ENCODE assay signal across 31 cellular contexts in the genomic region with DNA sequence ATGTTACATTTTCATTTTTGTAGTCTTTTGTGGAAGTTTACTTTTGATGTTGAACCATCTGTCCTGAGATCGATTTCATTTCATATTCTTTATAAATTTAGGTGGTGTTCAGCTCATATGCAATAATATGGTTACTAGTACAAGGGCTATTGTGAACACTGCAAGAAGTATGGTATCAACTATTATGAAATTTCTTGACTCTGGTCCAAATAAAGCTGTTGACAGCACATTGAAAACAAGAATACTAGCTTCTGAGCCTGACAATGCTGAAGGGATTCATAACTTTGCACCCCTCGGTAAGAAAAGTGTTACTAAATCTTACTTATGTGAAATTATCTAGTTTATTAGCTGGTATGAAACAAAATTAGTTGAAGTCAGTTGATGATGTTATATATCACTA.
"Had no signal": no experiment of that assay in that cellular context is flagged by ENCODE, and none has a peak within 500 bp of the region (broad histone marks: within the 10 kb centered on the region; RNA-seq: fewer than 3 reads in every experiment).

No MANE protein-coding gene starts in this region.

- H3K9me3 Mint-ChIP-seq: activated B cell treated with CpG ODN at 0.5 μM for 24 hours; activated CD4-positive, alpha-beta memory T cell treated with anti-CD3 and anti-CD28 coated beads, Interleukin-2, amount 10 ng/mL, durations not matched to agents 7 days and 5 days; activated CD4-positive, alpha-beta T cell treated with anti-CD3 and anti-CD28 coated beads, Interleukin-2, amount 10 ng/mL, durations not matched to agents 24 days and 14 days; activated T-cell treated with anti-CD3 and anti-CD28 coated beads, Interleukin-2, amount 50 U/mL, for 24 hours; activated T-cell treated with anti-CD3 and anti-CD28 coated beads, Interleukin-2, amount 50 U/mL, for 72 hours; central memory CD8-positive, alpha-beta T cell; effector memory CD8-positive, alpha-beta T cell; T-helper 2 cell treated with Interferon-gamma antibody and Interleukin-4, amounts not matched to agents 5 μg/mL and 100 μg/mL, for 36 hours had no signal

- H3K4me1 Mint-ChIP-seq: activated CD4-positive, alpha-beta memory T cell treated with anti-CD3 and anti-CD28 coated beads, Interleukin-2, amount 10 ng/mL, durations not matched to agents 7 days and 5 days; central memory CD8-positive, alpha-beta T cell had no signal

- H3K27ac Mint-ChIP-seq: activated B cell treated with CpG ODN at 0.5 μM for 24 hours; activated CD4-positive, alpha-beta memory T cell treated with anti-CD3 and anti-CD28 coated beads, Interleukin-2, amount 10 ng/mL, durations not matched to agents 7 days and 5 days; activated CD4-positive, alpha-beta T cell treated with anti-CD3 and anti-CD28 coated beads, Interleukin-2, amount 10 ng/mL, durations not matched to agents 24 days and 14 days; activated naive CD8-positive, alpha-beta T cell; activated T-cell treated with anti-CD3 and anti-CD28 coated beads, Interleukin-2, amount 50 U/mL, for 24 hours; activated T-cell treated with anti-CD3 and anti-CD28 coated beads, Interleukin-2, amount 50 U/mL, for 72 hours; effector memory CD8-positive, alpha-beta T cell; T-helper 17 cell; T-helper 2 cell treated with Interferon-gamma antibody and Interleukin-4, amounts not matched to agents 5 μg/mL and 100 μg/mL, for 36 hours had no signal

- ATAC-seq: activated CD4-positive, CD25-positive, alpha-beta regulatory T cell treated with anti-CD3 and anti-CD28 coated beads, Interleukin-2, amount 50 U/mL, for 24 hours; activated T-cell treated with anti-CD3 and anti-CD28 coated beads, Interleukin-2, amount 50 U/mL, for 72 hours; body of pancreas; effector memory CD8-positive, alpha-beta T cell; gastroesophageal sphincter; heart right ventricle; T-helper 17 cell had no signal

- H3K27ac ChIP-seq: body of pancreas, esophagus muscularis mucosa, gastroesophageal sphincter, heart right ventricle, WERI-Rb-1 had no signal

- H3K4me3 ChIP-seq: body of pancreas, esophagus muscularis mucosa, gastroesophageal sphincter, heart right ventricle had no signal

- H3K27me3 Mint-ChIP-seq: activated B cell treated with CpG ODN at 0.5 μM for 24 hours; activated CD4-positive, alpha-beta memory T cell treated with anti-CD3 and anti-CD28 coated beads, Interleukin-2, amount 10 ng/mL, durations not matched to agents 7 days and 5 days; activated CD4-positive, alpha-beta T cell treated with anti-CD3 and anti-CD28 coated beads, Interleukin-2, amount 10 ng/mL, durations not matched to agents 24 days and 14 days; activated naive CD8-positive, alpha-beta T cell; activated T-cell treated with anti-CD3 and anti-CD28 coated beads, Interleukin-2, amount 50 U/mL, for 24 hours; central memory CD8-positive, alpha-beta T cell; effector memory CD8-positive, alpha-beta T cell; T-helper 17 cell had no signal

- H3K27me3 ChIP-seq: body of pancreas, esophagus muscularis mucosa, gastroesophageal sphincter, heart right ventricle had no signal

- DNase-seq: activated B cell treated with CpG ODN at 0.5 μM for 24 hours; activated CD4-positive, alpha-beta memory T cell treated with anti-CD3 and anti-CD28 coated beads, Interleukin-2, amount 10 ng/mL, durations not matched to agents 7 days and 5 days; activated CD4-positive, alpha-beta T cell treated with anti-CD3 and anti-CD28 coated beads, Interleukin-2, amount 10 ng/mL, durations not matched to agents 24 days and 14 days; activated CD4-positive, alpha-beta T cell treated with anti-CD3 and anti-CD28 coated beads, Interleukin-2, amount 50 U/mL, for 4 hours; activated CD8-positive, alpha-beta memory T cell treated with anti-CD3 and anti-CD28 coated beads, Interleukin-2, amount 50 U/mL, for 48 hours; activated gamma-delta T cell treated with Interleukin-2 at 50 U/mL for 16 hours; activated naive CD4-positive, alpha-beta T cell treated with anti-CD3 and anti-CD28 coated beads, Interleukin-2, amount 50 U/mL, for 16 hours; activated naive CD4-positive, alpha-beta T cell treated with Interleukin-2 at 50 U/mL for 16 hours; activated T-cell treated with anti-CD3 and anti-CD28 coated beads for 4 hours; activated T-cell treated with anti-CD3 and anti-CD28 coated beads, Interleukin-2, amount 50 U/mL, for 24 hours; activated T-cell treated with anti-CD3 and anti-CD28 coated beads, Interleukin-2, amount 50 U/mL, for 72 hours; amygdala; aorta; body of pancreas; cortex of kidney; dermis blood vessel endothelial cell; effector CD4-positive, alpha-beta T cell; effector memory CD8-positive, alpha-beta T cell; erythroblast; foreskin melanocyte; heart right ventricle; T-helper 1 cell; T-helper 17 cell; T1000; WERI-Rb-1 had no signal

- H3K4me1 ChIP-seq: body of pancreas, esophagus muscularis mucosa, gastroesophageal sphincter had no signal

- H3K4me3 Mint-ChIP-seq: activated B cell treated with CpG ODN at 0.5 μM for 24 hours; activated CD4-positive, alpha-beta memory T cell treated with anti-CD3 and anti-CD28 coated beads, Interleukin-2, amount 10 ng/mL, durations not matched to agents 7 days and 5 days; activated CD4-positive, alpha-beta T cell treated with anti-CD3 and anti-CD28 coated beads, Interleukin-2, amount 10 ng/mL, durations not matched to agents 24 days and 14 days; activated naive CD8-positive, alpha-beta T cell; activated T-cell treated with anti-CD3 and anti-CD28 coated beads, Interleukin-2, amount 50 U/mL, for 24 hours; activated T-cell treated with anti-CD3 and anti-CD28 coated beads, Interleukin-2, amount 50 U/mL, for 72 hours; central memory CD8-positive, alpha-beta T cell; effector memory CD8-positive, alpha-beta T cell; T-helper 17 cell; T-helper 2 cell treated with Interferon-gamma antibody and Interleukin-4, amounts not matched to agents 5 μg/mL and 100 μg/mL, for 36 hours had no signal

- H3K9me3 ChIP-seq: body of pancreas, esophagus muscularis mucosa, gastroesophageal sphincter, heart right ventricle had no signal
